ENCODE assay signal across 11 cellular contexts in genomic region chr1:39779137-39779536, GRCh38. TPM values are rescaled to one million over a fixed set of nuclear protein-coding genes. Genes with fewer than 3 reads are reported as not detected.
"Had no signal": no experiment of that assay in that cellular context is flagged by ENCODE, and none has a peak within 500 bp of the region (broad histone marks: within the 10 kb centered on the region; RNA-seq: fewer than 3 reads in every experiment).

No MANE protein-coding gene starts in this region.

- H3K27me3 Mint-ChIP-seq: activated T-helper 17 cell treated with anti-CD3 and anti-CD28 coated beads, Interleukin-2, amount 50 U/mL, for 72 hours had no signal

- H3K4me3 Mint-ChIP-seq: activated naive CD4-positive, alpha-beta T cell treated with anti-CD3 and anti-CD28 coated beads, Interleukin-2, amount 10 ng/mL, durations not matched to agents 7 days and 5 days; activated T-helper 17 cell treated with anti-CD3 and anti-CD28 coated beads, Interleukin-2, amount 50 U/mL, for 72 hours; immature natural killer cell; mesothelial cell of epicardium; nephron progenitor cell had no signal

- ATAC-seq: activated T-helper 17 cell treated with anti-CD3 and anti-CD28 coated beads, Interleukin-2, amount 50 U/mL, for 72 hours; heart left ventricle had no signal

- H3K27ac ChIP-seq: heart left ventricle, sigmoid colon, spleen, thoracic aorta had no signal

- H3K4me3 ChIP-seq: heart left ventricle, sigmoid colon, spleen, thoracic aorta had no signal

- H3K9me3 Mint-ChIP-seq: activated naive CD4-positive, alpha-beta T cell treated with anti-CD3 and anti-CD28 coated beads, Interleukin-2, amount 10 ng/mL, durations not matched to agents 7 days and 5 days; activated T-helper 17 cell treated with anti-CD3 and anti-CD28 coated beads, Interleukin-2, amount 50 U/mL, for 72 hours; immature natural killer cell; mesothelial cell of epicardium; nephron progenitor cell had no signal

- DNase-seq: activated naive CD4-positive, alpha-beta T cell treated with anti-CD3 and anti-CD28 coated beads, Interleukin-2, amount 10 ng/mL, durations not matched to agents 7 days and 5 days; heart left ventricle; immature natural killer cell; nephron progenitor cell; sigmoid colon; spleen; T-helper 2 cell had no signal

- H3K36me3 ChIP-seq: heart left ventricle, sigmoid colon, spleen, thoracic aorta had no signal

- H3K4me1 Mint-ChIP-seq: activated naive CD4-positive, alpha-beta T cell treated with anti-CD3 and anti-CD28 coated beads, Interleukin-2, amount 10 ng/mL, durations not matched to agents 7 days and 5 days; activated T-helper 17 cell treated with anti-CD3 and anti-CD28 coated beads, Interleukin-2, amount 50 U/mL, for 72 hours had no signal

- H3K9me3 ChIP-seq: heart left ventricle, sigmoid colon, spleen, thoracic aorta had no signal

- H3K27me3 ChIP-seq: heart left ventricle, spleen had no signal

- H3K27ac Mint-ChIP-seq: activated naive CD4-positive, alpha-beta T cell treated with anti-CD3 and anti-CD28 coated beads, Interleukin-2, amount 10 ng/mL, durations not matched to agents 7 days and 5 days; activated T-helper 17 cell treated with anti-CD3 and anti-CD28 coated beads, Interleukin-2, amount 50 U/mL, for 72 hours; immature natural killer cell; mesothelial cell of epicardium; nephron progenitor cell had no signal

- H3K36me3 Mint-ChIP-seq: activated naive CD4-positive, alpha-beta T cell treated with anti-CD3 and anti-CD28 coated beads, Interleukin-2, amount 10 ng/mL, durations not matched to agents 7 days and 5 days; immature natural killer cell; mesothelial cell of epicardium had no signal

- H3K4me1 ChIP-seq: heart left ventricle, sigmoid colon had no signal

RNA-seq across cellular contexts. Expression of gene OXCT2, which starts 8.0 kb away (rescaled TPM):
- total RNA-seq: osteocyte had no signal
